In the genomic region with DNA sequence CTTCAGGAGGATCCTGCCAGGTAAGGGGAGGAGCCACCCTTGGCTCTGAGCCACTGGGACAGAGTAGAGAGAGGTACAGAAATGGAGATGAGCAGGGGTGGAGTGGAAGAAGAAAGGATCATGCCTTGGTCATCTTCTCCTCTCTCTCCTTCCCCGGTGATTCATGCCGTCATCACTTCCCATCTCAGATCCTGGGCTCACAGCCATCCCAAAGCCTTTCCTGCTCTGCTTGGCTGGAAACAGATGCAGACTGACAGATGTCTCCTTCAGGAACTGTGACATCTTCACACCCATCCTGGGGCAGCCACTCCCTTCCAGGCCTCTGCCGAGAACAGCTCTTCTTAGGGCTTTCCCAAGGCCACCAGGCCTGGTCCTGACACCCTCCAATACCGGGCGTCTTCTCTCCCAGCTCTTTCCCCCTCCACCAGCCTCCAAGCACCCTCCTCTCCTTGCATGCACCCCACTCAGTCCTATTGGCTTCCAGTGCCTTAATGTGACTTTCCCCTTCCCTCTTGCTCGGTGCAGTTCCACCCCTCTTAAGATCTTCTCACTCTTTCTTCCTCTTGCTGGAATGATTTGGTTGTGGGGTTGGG, we compare ENCODE assay signal across 12 cellular contexts. TPM values are rescaled to one million over a fixed set of nuclear protein-coding genes. Genes with fewer than 3 reads are reported as not detected.
A peak's percentile ranks its signal among the peaks of the same experiment; 100 is the strongest.
DNase-seq lines count a peak whose midpoint lies in the region; TF ChIP-seq lines count a peak whose summit lies in the region.
"Had no signal": no experiment of that assay in that cellular context is flagged by ENCODE, and none has a peak within 500 bp of the region (broad histone marks: within the 10 kb centered on the region; RNA-seq: fewer than 3 reads in every experiment).

No MANE protein-coding gene starts in this region.

- H3K79me1 ChIP-seq in H9 (ENCODE audit: insufficient read depth, low read depth, low read length, poor library complexity, severe bottlenecking), result no peaks in the 10 kb centered on the region

- intact Hi-C loops in activated CD4-positive, alpha-beta memory T cell treated with anti-CD3 and anti-CD28 coated beads for 36 hours (cut with micrococcal nuclease), result no loop called here

- H4K20me1 ChIP-seq in neural progenitor cell (ENCODE audit: low read depth), result no peaks in the 10 kb centered on the region
- no peaks in the 10 kb centered on the region for H4K20me1 ChIP-seq in H9 (ENCODE audit: control insufficient read depth, insufficient read depth, insufficient read length)

- peaks cover 34% of the 10 kb centered on the region for H3K4me1 Mint-ChIP-seq in neural progenitor cell
- no peaks in the 10 kb centered on the region for H3K4me1 Mint-ChIP-seq in activated CD4-positive, alpha-beta memory T cell treated with anti-CD3 and anti-CD28 coated beads for 36 hours (ENCODE audit: low read depth)
- H3K4me1 Mint-ChIP-seq in H9, result peaks cover 13% of the 10 kb centered on the region in 2 experiments

- H3K23ac ChIP-seq in H9 (ENCODE audit: insufficient read length, low read depth, low read length), result no peak overlapping the region

- CTCF ChIA-PET in activated CD4-positive, alpha-beta memory T cell treated with anti-CD3 and anti-CD28 coated beads for 36 hours (lab: Charles Lee), result no interaction called here

- H3K4me1 ChIP-seq in neural progenitor cell, result peaks cover 35% of the 10 kb centered on the region
- H3K4me1 ChIP-seq in H9 (ENCODE audit: insufficient read depth, low read length), result no peaks in the 10 kb centered on the region

- H3K36me3 Mint-ChIP-seq in neural progenitor cell, result no peaks in the 10 kb centered on the region
- H3K36me3 Mint-ChIP-seq in activated CD4-positive, alpha-beta memory T cell treated with anti-CD3 and anti-CD28 coated beads for 36 hours, result no peaks in the 10 kb centered on the region
- H3K36me3 Mint-ChIP-seq in H9 (ENCODE audit: insufficient read depth in 1 of 3, low read depth in 3 of 3), result no peaks in the 10 kb centered on the region

- no peak overlapping the region for H4K91ac ChIP-seq in H9 (ENCODE audit: insufficient read length, low read depth, low read length)

- no peak overlapping the region for H2BK20ac ChIP-seq in H9 (ENCODE audit: low read depth, low read length, poor library complexity, severe bottlenecking)

- no peak overlapping the region for H2BK12ac ChIP-seq in H9 (ENCODE audit: insufficient read length, low read depth, low read length)

- H3T11ph ChIP-seq in H9 (ENCODE audit: low read length), result no peak overlapping the region

- H3K27ac Mint-ChIP-seq in neural progenitor cell (no peak overlapping the region), H9 (no peak overlapping the region; a peak in 1 of 7 replicates)
- H3K27ac Mint-ChIP-seq in activated CD4-positive, alpha-beta memory T cell treated with anti-CD3 and anti-CD28 coated beads for 36 hours, result no peak overlapping the region

- H3K27me3 ChIP-seq in neural progenitor cell (no peaks in the 10 kb centered on the region), H9 (ENCODE audit: insufficient read depth, low read length) (no peaks in the 10 kb centered on the region)

- H3K9me3 Mint-ChIP-seq in neural progenitor cell (peaks cover 6% of the 10 kb centered on the region), H9 (no peaks in the 10 kb centered on the region)
- no peaks in the 10 kb centered on the region for H3K9me3 Mint-ChIP-seq in activated CD4-positive, alpha-beta memory T cell treated with anti-CD3 and anti-CD28 coated beads for 36 hours

- H3K9ac ChIP-seq in neural progenitor cell, result no peak overlapping the region
- no peak overlapping the region for H3K9ac ChIP-seq in H9 (ENCODE audit: extremely low read depth, insufficient read length, low read length)

- no peak overlapping the region for H3K27ac ChIP-seq in neural progenitor cell
- H3K27ac ChIP-seq in H9 (ENCODE audit: insufficient read length, low read depth, low read length), result no peak overlapping the region

- H4K8ac ChIP-seq in H9 (replicated peaks; ENCODE audit: insufficient read length, low read depth, low read length), result no peak overlapping the region

- H3K4me3 Mint-ChIP-seq in neural progenitor cell, result no peak overlapping the region
- no peak overlapping the region for H3K4me3 Mint-ChIP-seq in activated CD4-positive, alpha-beta memory T cell treated with anti-CD3 and anti-CD28 coated beads for 36 hours
- H3K4me3 Mint-ChIP-seq in H9, result no peak overlapping the region

- no peak overlapping the region for H2AFZ ChIP-seq in neural progenitor cell (replicated peaks)
- no peak overlapping the region for H2AFZ ChIP-seq in H9 (ENCODE audit: low read length)

- no peak overlapping the region for H2BK5ac ChIP-seq in H9 (ENCODE audit: insufficient read length, low read length)

- peak; percentile 78 for DNase-seq in ELR (ENCODE audit: low read depth)
- DNase-seq in NCI-H446 treated with DMSO at 0.1 percent for 48 hours (lab: John Stamatoyannopoulos, UW), result peak; percentile 86
- DNase-seq in fibroblast of gingiva (ENCODE audit: low read depth), result peak; percentile 43
- peak; percentile 11 for DNase-seq in pulmonary artery endothelial cell (ENCODE audit: low read depth, low spot score)
- DNase-seq in neural progenitor cell (ENCODE audit: low spot score), result no peak
- DNase-seq in activated CD4-positive, alpha-beta memory T cell treated with anti-CD3 and anti-CD28 coated beads for 36 hours, result no peak
- DNase-seq in H9, result no peak
- DNase-seq in cerebellar nuclear complex (lab: John Stamatoyannopoulos, UW), result no peak
- DNase-seq: activated T-cell treated with anti-CD3 and anti-CD28 coated beads for 4 hours, cortex of kidney, GF-D8, NCI-H2227 treated with DMSO at 0.1 percent for 48 hours had no signal

- peaks cover 18% of the 10 kb centered on the region for H3F3A ChIP-seq in neural progenitor cell (ENCODE audit: low read depth)

- no peak overlapping the region for H3K4me2 ChIP-seq in neural progenitor cell
- no peak overlapping the region for H3K4me2 ChIP-seq in H9 (ENCODE audit: insufficient read depth, insufficient read length, low read length)

- no peak overlapping the region for H4K5ac ChIP-seq in H9 (ENCODE audit: insufficient read length, low read depth, low read length)

- no peak overlapping the region for H2BK120ac ChIP-seq in H9 (ENCODE audit: low read depth, low read length, poor library complexity, severe bottlenecking)

- peaks cover 11% of the 10 kb centered on the region for H3K27me3 Mint-ChIP-seq in neural progenitor cell (ENCODE audit: insufficient read depth, low read depth)
- H3K27me3 Mint-ChIP-seq in activated CD4-positive, alpha-beta memory T cell treated with anti-CD3 and anti-CD28 coated beads for 36 hours, result no peaks in the 10 kb centered on the region
- H3K27me3 Mint-ChIP-seq in H9 (ENCODE audit: low read depth), result peaks cover 12% of the 10 kb centered on the region

- H3K4me3 ChIP-seq in neural progenitor cell, result no peak overlapping the region

- H3K18ac ChIP-seq in H9 (ENCODE audit: insufficient read length, low read depth, low read length), result no peak overlapping the region

- no CpG with 5 or more reads among the region's 6 CpGs for WGBS in H9 (ENCODE audit: extremely low coverage, insufficient read length, low lambda C conversion rate)

- H3K9me3 ChIP-seq in neural progenitor cell (ENCODE audit: low read depth) (no peaks in the 10 kb centered on the region), H9 (ENCODE audit: control insufficient read depth, low read depth, low read length) (no peaks in the 10 kb centered on the region)

- POLR2A ChIA-PET in activated CD4-positive, alpha-beta memory T cell treated with anti-CD3 and anti-CD28 coated beads for 36 hours (lab: Charles Lee), result no interaction called here

- H2AK5ac ChIP-seq in H9 (ENCODE audit: insufficient read length, low read length), result no peak overlapping the region

- H3K36me3 ChIP-seq in neural progenitor cell, result no peaks in the 10 kb centered on the region

- H3K23me2 ChIP-seq in H9 (ENCODE audit: insufficient read length, low read depth, low read length, poor library complexity, severe bottlenecking), result no peaks in the 10 kb centered on the region

- TF ChIP-seq CTCF in neural progenitor cell (IDR thresholded peaks at IDR 0.05) (no peak), H9 (conservative IDR thresholded peaks at IDR 0.05) (no peak)

- H2BK15ac ChIP-seq in H9 (ENCODE audit: low read depth, low read length), result no peak overlapping the region

- no peak overlapping the region for H3K4ac ChIP-seq in H9 (ENCODE audit: low read depth, low read length)

- no peaks in the 10 kb centered on the region for H3K79me2 ChIP-seq in neural progenitor cell (ENCODE audit: low read depth)
- H3K79me2 ChIP-seq in H9 (ENCODE audit: insufficient read depth, low read length), result no peaks in the 10 kb centered on the region

- H3K56ac ChIP-seq in H9 (ENCODE audit: insufficient read length, low read depth, low read length), result no peak overlapping the region

- no peak overlapping the region for H3K14ac ChIP-seq in H9 (ENCODE audit: insufficient read depth, low read length)

RNA-seq across cellular contexts. Expression of a gene that starts 58.3 kb away (rescaled TPM):
- total RNA-seq in pulmonary artery endothelial cell, result not detected in 2 replicates
- total RNA-seq in neural progenitor cell (ENCODE audit: low replicate concordance), result not detected in 2 replicates
- total RNA-seq in activated CD4-positive, alpha-beta memory T cell treated with anti-CD3 and anti-CD28 coated beads for 36 hours, result not detected
- total RNA-seq in H9 (2021), result not detected in 2 replicates

Comparison
In these comparisons a context has a peak if more than half of its experiments do, and no peak if none do; other contexts are left out.
1. DNase-seq: peak in ELR (single experiment), NCI-H446 treated with DMSO at 0.1 percent for 48 hours (single experiment), fibroblast of gingiva (single experiment) and pulmonary artery endothelial cell (single experiment); none in neural progenitor cell (single experiment), activated CD4-positive, alpha-beta memory T cell treated with anti-CD3 and anti-CD28 coated beads for 36 hours (single experiment), H9 (single experiment) and cerebellar nuclear complex (0 of 2).